Comparison of ENCODE assay signal across 23 cellular contexts in the genomic region with DNA sequence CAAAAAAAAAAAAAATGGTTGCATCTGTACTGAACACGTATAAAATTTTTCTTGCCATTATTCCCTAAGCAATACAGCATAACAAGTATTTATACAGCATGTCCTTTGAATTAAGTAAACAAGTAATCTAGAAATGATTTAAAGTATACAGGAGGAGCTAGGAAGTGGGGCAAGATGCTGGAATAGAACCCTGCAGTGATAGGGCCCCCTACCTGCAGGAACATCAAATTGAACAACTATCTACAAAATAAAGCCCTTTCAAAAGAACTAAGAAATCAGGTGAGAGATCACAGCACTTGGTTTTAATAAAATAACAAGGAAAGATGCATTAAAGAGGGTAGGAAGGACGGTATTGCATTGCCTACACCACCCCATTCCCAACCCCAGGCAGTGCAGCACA. TPM values are rescaled to one million over a fixed set of nuclear protein-coding genes. Genes with fewer than 3 reads are reported as not detected.
DNase-seq lines count a peak whose midpoint lies in the region; ATAC-seq, FAIRE-seq and TF ChIP-seq lines count a peak whose summit lies in the region.
"Had no signal": no experiment of that assay in that cellular context is flagged by ENCODE, and none has a peak within 500 bp of the region (broad histone marks: within the 10 kb centered on the region; RNA-seq: fewer than 3 reads in every experiment).

No MANE protein-coding gene starts in this region.

- no peak for TF ChIP-seq EP300 in H1 (IDR thresholded peaks at IDR 0.05; ENCODE audit: borderline replicate concordance in 1 of 2, low read depth in 2 of 2, low read length in 2 of 2)

- no peak overlapping the region for H2BK20ac ChIP-seq in H1 (ENCODE audit: low read length)

- H3K23ac ChIP-seq in H1 (ENCODE audit: insufficient read length) = no peak overlapping the region

- no peak overlapping the region for H3K9ac ChIP-seq in OCI-LY1 (ENCODE audit: low read length)
- no peak overlapping the region for H3K9ac ChIP-seq in H1 (replicated peaks in 1 of 4; ENCODE audit: extremely low read depth in 1 of 4, low read depth in 3 of 4, low read length in 3 of 4)

- no peak overlapping the region for H3K56ac ChIP-seq in H1 (replicated peaks; ENCODE audit: insufficient read length, low read depth, low read length)

- H4K5ac ChIP-seq in H1 (ENCODE audit: insufficient read length, low read depth, low read length) = no peak overlapping the region

- H4K20me1 ChIP-seq in OCI-LY1 (ENCODE audit: insufficient read depth, low read length) = no peaks in the 10 kb centered on the region
- no peaks in the 10 kb centered on the region for H4K20me1 ChIP-seq in H1 (replicated peaks in 1 of 2; ENCODE audit: control insufficient read depth in 1 of 2, insufficient read depth in 2 of 2, low read length in 2 of 2)

- TF ChIP-seq RAD21 in H1 (IDR thresholded peaks at IDR 0.05 in 1 of 2, conservative IDR thresholded peaks at IDR 0.05 in 1 of 2; ENCODE audit: low read depth in 2 of 2, low read length in 2 of 2) = peak; percentile 26 to 34; a peak in 2 of 4 replicates

- no peak overlapping the region for H3K4me2 ChIP-seq in OCI-LY1 (ENCODE audit: low read length)
- no peak overlapping the region for H3K4me2 ChIP-seq in H1 (ENCODE audit: insufficient read depth in 1 of 2, low read depth in 2 of 2, low read length in 2 of 2)

- peak overlapping the region; percentile 33 for H3K27ac ChIP-seq in cardiac muscle cell
- no peak overlapping the region for H3K27ac ChIP-seq in heart left ventricle
- no peak overlapping the region for H3K27ac ChIP-seq in OCI-LY1 (ENCODE audit: low read depth, low read length, poor library complexity, severe bottlenecking)
- no peak overlapping the region for H3K27ac ChIP-seq in H1 (ENCODE audit: low read depth, low read length)
- H3K27ac ChIP-seq: SJCRH30 had no signal

- H4K91ac ChIP-seq in H1 (replicated peaks; ENCODE audit: insufficient read length, low read length) = no peak overlapping the region

- H3K4me3 ChIP-seq in cardiac muscle cell (no peak overlapping the region), heart left ventricle (no peak overlapping the region), OCI-LY1 (ENCODE audit: low read depth, low read length, poor library complexity, severe bottlenecking) (no peak overlapping the region), H1 (ENCODE audit: extremely low read depth in 1 of 4, insufficient read depth in 2 of 4, low read depth in 3 of 4, low read length in 4 of 4) (no peak overlapping the region)
- H3K4me3 ChIP-seq: SJCRH30 had no signal

- no peaks in the 10 kb centered on the region for H3K9me2 ChIP-seq in OCI-LY1 (ENCODE audit: low read depth, low read length)

- H3K79me2 ChIP-seq in OCI-LY1 (ENCODE audit: insufficient read depth, low read length) (no peaks in the 10 kb centered on the region), H1 (ENCODE audit: control insufficient read depth in 1 of 2, insufficient read depth in 2 of 2, low read length in 2 of 2) (no peaks in the 10 kb centered on the region)

- H4K8ac ChIP-seq in H1 (ENCODE audit: extremely low read depth, insufficient read depth, low read length) = no peak overlapping the region

- intact Hi-C loops in heart left ventricle (cut with DNase I) = no loop called here

- no peak overlapping the region for H3K14ac ChIP-seq in H1 (ENCODE audit: insufficient read length)

- no peaks in the 10 kb centered on the region for H3K79me1 ChIP-seq in H1 (ENCODE audit: low read depth, low read length)

- peaks cover 8% of the 10 kb centered on the region for H3K4me1 Mint-ChIP-seq in progenitor cell of endocrine pancreas (ENCODE audit: low read depth)
- H3K4me1 Mint-ChIP-seq: CD4-positive, CD25-positive, alpha-beta regulatory T cell had no signal

- no peak overlapping the region for H2BK5ac ChIP-seq in H1 (ENCODE audit: low read depth, low read length)

- H3K18ac ChIP-seq in H1 (ENCODE audit: extremely low read depth, low read length) = no peak overlapping the region

- no peaks in the 10 kb centered on the region for H3K27me3 Mint-ChIP-seq in progenitor cell of endocrine pancreas

- DNase-seq in cardiac muscle cell (ENCODE audit: low read depth in 1 of 2, low spot score in 1 of 2) (no peak), heart left ventricle (no peak), H1 (ENCODE audit: low read depth in 1 of 2, low spot score in 2 of 2) (no peak), progenitor cell of endocrine pancreas (ENCODE audit: low spot score, unreplicated experiment) (no peak), NCI-H1105 (lab: John Stamatoyannopoulos, UW) (no peak), NCI-H1436 (lab: John Stamatoyannopoulos, UW) (no peak)
- no peak for DNase-seq in stimulated activated CD4-positive, alpha-beta T cell treated with anti-CD3 and anti-CD28 coated beads, Interleukin-4, amount 100 ng/mL, for 24 hours
- DNase-seq: Calu3; CD4-positive, CD25-positive, alpha-beta regulatory T cell; DMS79; GDM1; KBM-7; NCI-H1417 treated with DMSO at 0.1 percent for 48 hours; NCI-H2029 treated with DMSO at 0.1 percent for 48 hours; NCI-H510A; NCI-H82; RPMI8226; SJCRH30; SW 1271 had no signal

- H3K4me3 Mint-ChIP-seq in progenitor cell of endocrine pancreas (ENCODE audit: low read depth) = no peak overlapping the region
- H3K4me3 Mint-ChIP-seq: CD4-positive, CD25-positive, alpha-beta regulatory T cell had no signal

- WGBS in heart left ventricle, 4 donors = 78 to 85% (median 83%) methylated on average over 2 of the region's 2 CpGs
- WGBS in H1 (ENCODE audit: extremely low coverage in 1 of 2, insufficient coverage in 1 of 2, insufficient read length in 1 of 2, insufficient replicate concordance in 2 of 2, low coverage in 1 of 2, low lambda C conversion rate in 2 of 2, missing lambda C conversion rate in 1 of 2), 2 experiments = 93% methylated on average over 2 of the region's 2 CpGs; no CpG with 5 or more reads in 1 of the 2 experiments

- CTCF ChIA-PET in H1 (lab: Charles Lee; ENCODE audit: partially characterized antibody) = interaction anchor here (0.6 to 13.0 kb wide), 17 partner anchors 9 to 1290 kb away, joined by 3 to 106 read pairs (median 5); no protein-coding TSS in a partner anchor

- H3K36me3 Mint-ChIP-seq in progenitor cell of endocrine pancreas (ENCODE audit: insufficient read depth) = peaks cover 10% of the 10 kb centered on the region

- H3K27me3 ChIP-seq in cardiac muscle cell (no peaks in the 10 kb centered on the region), heart left ventricle (no peaks in the 10 kb centered on the region), OCI-LY1 (ENCODE audit: insufficient read depth, low read length) (no peaks in the 10 kb centered on the region), H1 (replicated peaks in 1 of 4; ENCODE audit: control insufficient read depth in 3 of 4, extremely low read depth in 1 of 4, insufficient read depth in 3 of 4, low read length in 3 of 4) (no peaks in the 10 kb centered on the region)
- H3K27me3 ChIP-seq: SJCRH30 had no signal

- H2BK12ac ChIP-seq in H1 (ENCODE audit: low read depth, low read length) = no peak overlapping the region

- no peak overlapping the region for H3K4ac ChIP-seq in H1 (replicated peaks; ENCODE audit: insufficient read length, low read depth, low read length)

- TF ChIP-seq CTCF in cardiac muscle cell (IDR thresholded peaks at IDR 0.05; ENCODE audit: low read depth, low read length) = no peak
- no peak for TF ChIP-seq CTCF in heart left ventricle (IDR thresholded peaks at IDR 0.05)
- peak; percentile 24; the same call in 1 of the 2 replicates for TF ChIP-seq CTCF in OCI-LY1 (IDR thresholded peaks at IDR 0.05; ENCODE audit: low read length)
- TF ChIP-seq CTCF in H1 (IDR thresholded peaks at IDR 0.05; ENCODE audit: control extremely low read depth in 1 of 3, insufficient read depth in 1 of 3, low read depth in 1 of 3, low read length in 3 of 3) = peak in 2 of 3 experiments; percentile 22 to 26; a peak in 1 of 4 replicates
- TF ChIP-seq CTCF in progenitor cell of endocrine pancreas (IDR thresholded peaks at IDR 0.05; ENCODE audit: unreplicated experiment) = peak; percentile 16

- H3K9me3 ChIP-seq in cardiac muscle cell (ENCODE audit: low read depth) = no peaks in the 10 kb centered on the region
- H3K9me3 ChIP-seq in heart left ventricle = no peaks in the 10 kb centered on the region
- H3K9me3 ChIP-seq in OCI-LY1 (ENCODE audit: low read length) = no peaks in the 10 kb centered on the region
- H3K9me3 ChIP-seq in H1 (ENCODE audit: insufficient read depth in 2 of 2, low read depth in 1 of 2, low read length in 1 of 2) = no peaks in the 10 kb centered on the region
- H3K9me3 ChIP-seq: SJCRH30 had no signal

- FAIRE-seq in H1 (lab: Jason Lieb, UNC) = no peak
- FAIRE-seq: H54 had no signal

- H2AFZ ChIP-seq in OCI-LY1 (ENCODE audit: low read length) = no peak overlapping the region
- H2AFZ ChIP-seq in H1 (ENCODE audit: low read length) = no peak overlapping the region

- H3K23me2 ChIP-seq in H1 (ENCODE audit: low read depth, low read length) = no peaks in the 10 kb centered on the region

- no peak overlapping the region for H2BK15ac ChIP-seq in H1 (ENCODE audit: low read length)

- no peak overlapping the region for H2AK5ac ChIP-seq in H1 (ENCODE audit: low read depth, low read length)

- H3K27ac Mint-ChIP-seq in progenitor cell of endocrine pancreas = no peak overlapping the region

- H2BK120ac ChIP-seq in H1 (replicated peaks; ENCODE audit: low read depth, low read length) = no peak overlapping the region

- TF ChIP-seq POLR2A in heart left ventricle (IDR thresholded peaks at IDR 0.05) = no peak
- TF ChIP-seq POLR2A in H1 (IDR thresholded peaks at IDR 0.05; ENCODE audit: control extremely low read depth in 1 of 2, low read depth in 2 of 2, low read length in 2 of 2) = no peak

- POLR2A ChIA-PET in H1 (lab: Charles Lee; ENCODE audit: partially characterized antibody) = interaction anchor here (0.7 kb wide), 1 partner anchor 945 kb away, joined by 3 read pairs; no protein-coding TSS in a partner anchor

- H3F3A ChIP-seq in OCI-LY1 (ENCODE audit: insufficient read depth, low read length) = no peaks in the 10 kb centered on the region

- no peaks in the 10 kb centered on the region for H3K36me3 ChIP-seq in cardiac muscle cell
- H3K36me3 ChIP-seq in heart left ventricle = no peaks in the 10 kb centered on the region
- no peaks in the 10 kb centered on the region for H3K36me3 ChIP-seq in OCI-LY1 (ENCODE audit: insufficient read depth, low read length)
- H3K36me3 ChIP-seq in H1 (ENCODE audit: control insufficient read depth in 2 of 4, insufficient read depth in 4 of 4, low read length in 3 of 4) = no peaks in the 10 kb centered on the region
- H3K36me3 ChIP-seq: SJCRH30 had no signal

- no peak for ATAC-seq in heart left ventricle

- peaks cover 2% of the 10 kb centered on the region for H3K9me3 Mint-ChIP-seq in progenitor cell of endocrine pancreas (ENCODE audit: low read depth)

- H3K4me1 ChIP-seq in cardiac muscle cell (ENCODE audit: low read depth) (peaks cover 31% of the 10 kb centered on the region), heart left ventricle (peaks cover 0 to 7% (median 0%) of the 10 kb centered on the region in 12 donors), OCI-LY1 (ENCODE audit: insufficient read depth, low read length, severe bottlenecking) (no peaks in the 10 kb centered on the region), H1 (replicated peaks in 1 of 4; ENCODE audit: control insufficient read depth in 3 of 4, insufficient read depth in 4 of 4, low read length in 3 of 4) (no peaks in the 10 kb centered on the region)
- H3K4me1 ChIP-seq: SJCRH30 had no signal

RNA-seq across cellular contexts. Expression of gene TSHB, which starts 10.9 kb away (rescaled TPM):
- total RNA-seq in cardiac muscle cell (not detected in 2 replicates), heart left ventricle (not detected), progenitor cell of endocrine pancreas (not detected in 2 replicates)
- polyA plus RNA-seq in cardiac muscle cell (not detected in 2 replicates), heart left ventricle (not detected), H1 (2011; rRNA removed) (not detected in 2 replicates)
- not detected in 2 replicates for total RNA-seq in H1 (2021; fragmentation: NEBNext Ultra II Directional; extraction: Animal tissue kit (Norgen Biotek cat#: 25700))
- not detected for polyA plus RNA-seq in H1 (2011; cell fraction: cytosol; rRNA removed)
- not detected for polyA plus RNA-seq in H1 (2011; cell fraction: nucleus; rRNA removed)
- polyA plus RNA-seq in H1 (2012, experiment 1 of 2) = not detected in 4 replicates
- not detected for polyA plus RNA-seq in H1 (2012, experiment 2 of 2)
- polyA plus RNA-seq in H1 (2013, experiment 1 of 2) = not detected
- polyA plus RNA-seq in H1 (2013, experiment 2 of 2) = not detected
- not detected in 2 replicates for polyA minus RNA-seq in H1 (2011; rRNA and poly(A)+ RNA removed)
- polyA minus RNA-seq in H1 (2011; cell fraction: cytosol; rRNA and poly(A)+ RNA removed) = not detected
- not detected for polyA minus RNA-seq in H1 (2011; cell fraction: nucleus; rRNA and poly(A)+ RNA removed)
- total RNA-seq: A172; Calu3; CD4-positive, CD25-positive, alpha-beta regulatory T cell; HT1080; SJCRH30 had no signal
- polyA plus RNA-seq: CD4-positive, CD25-positive, alpha-beta regulatory T cell had no signal

RNA-seq across cellular contexts. Expression of gene TSPAN2, which starts 48.8 kb away (rescaled TPM):
- 26.6 and 45.6 TPM in 2 replicates for total RNA-seq in cardiac muscle cell
- polyA plus RNA-seq in cardiac muscle cell = 87.3 and 88.0 TPM in 2 replicates
- total RNA-seq in heart left ventricle = 10 to 100 TPM in 1 of 9 donors, 1 to 10 TPM in 8; 4.6 to 10.6 (median 7.1) TPM
- 1 to 10 TPM; 2.8 to 3.4 TPM for polyA plus RNA-seq in heart left ventricle
- total RNA-seq in H1 (2021; fragmentation: NEBNext Ultra II Directional; extraction: Animal tissue kit (Norgen Biotek cat#: 25700)) = 13.0 and 14.2 TPM in 2 replicates
- polyA plus RNA-seq in H1 (2011; rRNA removed) = 7.4 and 9.5 TPM in 2 replicates
- 9.8 TPM for polyA plus RNA-seq in H1 (2011; cell fraction: cytosol; rRNA removed)
- 7.4 TPM for polyA plus RNA-seq in H1 (2011; cell fraction: nucleus; rRNA removed)
- 10.9 to 16.1 TPM (median 14.7 TPM) in 4 replicates for polyA plus RNA-seq in H1 (2012, experiment 1 of 2)
- 0.64 TPM for polyA plus RNA-seq in H1 (2012, experiment 2 of 2)
- 10.9 TPM for polyA plus RNA-seq in H1 (2013, experiment 1 of 2)
- 11.1 TPM for polyA plus RNA-seq in H1 (2013, experiment 2 of 2)
- polyA minus RNA-seq in H1 (2011; rRNA and poly(A)+ RNA removed) = 6.3 and 13.5 TPM in 2 replicates
- polyA minus RNA-seq in H1 (2011; cell fraction: cytosol; rRNA and poly(A)+ RNA removed) = 3.7 TPM
- 14.7 TPM for polyA minus RNA-seq in H1 (2011; cell fraction: nucleus; rRNA and poly(A)+ RNA removed)
- total RNA-seq in progenitor cell of endocrine pancreas = 22.5 and 27.2 TPM in 2 replicates

Comparison
In these comparisons a context has a peak if more than half of its experiments do, and no peak if none do; other contexts are left out.
1. CTCF ChIP-seq: peak in OCI-LY1 (single experiment), H1 (2 of 3) and progenitor cell of endocrine pancreas (single experiment); none in cardiac muscle cell (single experiment) and heart left ventricle (0 of 12).